ENCODE assay signal across 17 cellular contexts in genomic region chr12:79635676-79636075, GRCh38. TPM values are rescaled to one million over a fixed set of nuclear protein-coding genes. Genes with fewer than 3 reads are reported as not detected.
DNase-seq lines count a peak whose midpoint lies in the region; ATAC-seq and TF ChIP-seq lines count a peak whose summit lies in the region.
"Had no signal": no experiment of that assay in that cellular context is flagged by ENCODE, and none has a peak within 500 bp of the region (broad histone marks: within the 10 kb centered on the region; RNA-seq: fewer than 3 reads in every experiment).

No MANE protein-coding gene starts in this region.

- peaks cover 25% of the 10 kb centered on the region for H3K4me1 Mint-ChIP-seq in neural progenitor cell
- H3K4me1 Mint-ChIP-seq: activated CD4-positive, alpha-beta T cell treated with anti-CD3 and anti-CD28 coated beads, Interleukin-2, amount 10 ng/mL, durations not matched to agents 7 days and 5 days; natural killer cell had no signal

- H3K27me3 ChIP-seq in neural progenitor cell: no peaks in the 10 kb centered on the region

- H4K20me1 ChIP-seq in neural progenitor cell (ENCODE audit: low read depth): peaks cover 44% of the 10 kb centered on the region

- no peaks in the 10 kb centered on the region for H3K27me3 Mint-ChIP-seq in neural progenitor cell (ENCODE audit: insufficient read depth, low read depth)
- H3K27me3 Mint-ChIP-seq: activated CD4-positive, alpha-beta T cell treated with anti-CD3 and anti-CD28 coated beads, Interleukin-2, amount 10 ng/mL, durations not matched to agents 7 days and 5 days had no signal

- H3K9me3 ChIP-seq in neural progenitor cell (ENCODE audit: low read depth): no peaks in the 10 kb centered on the region

- intact Hi-C loops in left colon (cut with DNase I, micrococcal nuclease): no loop called here

- H3F3A ChIP-seq in neural progenitor cell (ENCODE audit: low read depth): no peaks in the 10 kb centered on the region

- no peak overlapping the region for H3K27ac Mint-ChIP-seq in neural progenitor cell
- H3K27ac Mint-ChIP-seq: activated CD4-positive, alpha-beta T cell treated with anti-CD3 and anti-CD28 coated beads, Interleukin-2, amount 10 ng/mL, durations not matched to agents 7 days and 5 days; brain; natural killer cell had no signal

- peaks cover 33% of the 10 kb centered on the region for H3K4me1 ChIP-seq in neural progenitor cell

- ATAC-seq in left colon: no peak
- no peak for ATAC-seq in HG02884 (IDR thresholded peaks at IDR 0.05; ENCODE audit: unreplicated experiment)
- ATAC-seq: natural killer cell had no signal

- H3K27ac ChIP-seq in epithelial cell of prostate: peak overlapping the region; percentile 87
- peak overlapping the region; percentile 11 for H3K27ac ChIP-seq in neural progenitor cell

- H3K79me2 ChIP-seq in neural progenitor cell (ENCODE audit: low read depth): peaks cover 95% of the 10 kb centered on the region

- H3K9ac ChIP-seq in neural progenitor cell: no peak overlapping the region

- H3K36me3 Mint-ChIP-seq in neural progenitor cell: peaks cover 2% of the 10 kb centered on the region
- H3K36me3 Mint-ChIP-seq: brain, natural killer cell had no signal

- H3K36me3 ChIP-seq in neural progenitor cell: no peaks in the 10 kb centered on the region

- DNase-seq in EH (ENCODE audit: low read depth): peak; percentile 40
- DNase-seq in NCI-H226: peak; percentile 45
- DNase-seq in epithelial cell of prostate (ENCODE audit: low read depth, low spot score): peak; percentile 50
- no peak for DNase-seq in neural progenitor cell (ENCODE audit: low spot score)
- DNase-seq in activated CD8-positive, alpha-beta memory T cell treated with anti-CD3 and anti-CD28 coated beads, Interleukin-2, amount 50 U/mL, for 4 hours: no peak
- no peak for DNase-seq in left colon
- no peak for DNase-seq in NCI-H748 treated with DMSO at 0.1 percent for 48 hours (lab: John Stamatoyannopoulos, UW)
- DNase-seq: activated CD4-positive, alpha-beta T cell treated with anti-CD3 and anti-CD28 coated beads, Interleukin-2, amount 10 ng/mL, durations not matched to agents 7 days and 5 days; activated naive CD4-positive, alpha-beta T cell treated with anti-CD3 and anti-CD28 coated beads, Interleukin-2, amount 50 U/mL, for 16 hours; activated T-cell treated with anti-CD3 and anti-CD28 coated beads for 4 hours; GDM1; natural killer cell; NCI-H2029 treated with DMSO at 0.1 percent for 48 hours; NCI-H526 treated with DMSO at 0.1 percent for 48 hours had no signal

- no peak for TF ChIP-seq CTCF in neural progenitor cell (IDR thresholded peaks at IDR 0.05)

- H3K4me3 Mint-ChIP-seq in neural progenitor cell: no peak overlapping the region
- H3K4me3 Mint-ChIP-seq: activated CD4-positive, alpha-beta T cell treated with anti-CD3 and anti-CD28 coated beads, Interleukin-2, amount 10 ng/mL, durations not matched to agents 7 days and 5 days; brain; natural killer cell had no signal

- no peak overlapping the region for H2AFZ ChIP-seq in neural progenitor cell (replicated peaks)

- H3K4me3 ChIP-seq in neural progenitor cell: no peak overlapping the region
- H3K4me3 ChIP-seq: lung had no signal

- no peaks in the 10 kb centered on the region for H3K9me3 Mint-ChIP-seq in neural progenitor cell
- H3K9me3 Mint-ChIP-seq: activated CD4-positive, alpha-beta T cell treated with anti-CD3 and anti-CD28 coated beads, Interleukin-2, amount 10 ng/mL, durations not matched to agents 7 days and 5 days; brain; natural killer cell had no signal

- peak overlapping the region; percentile 51 for H3K4me2 ChIP-seq in neural progenitor cell

RNA-seq across cellular contexts. Expression of gene PAWR, which starts 55.1 kb away (rescaled TPM):
- total RNA-seq in neural progenitor cell (ENCODE audit: low replicate concordance) (80.6 and 103 TPM in 2 replicates), left colon (100 to 1,000 TPM; 146 to 151 TPM)

Comparison
In these comparisons a context has a peak if more than half of its experiments do, and no peak if none do; other contexts are left out.
1. DNase-seq: peak in EH (single experiment), NCI-H226 (single experiment) and epithelial cell of prostate (single experiment); none in neural progenitor cell (single experiment), activated CD8-positive, alpha-beta memory T cell treated with anti-CD3 and anti-CD28 coated beads, Interleukin-2, amount 50 U/mL, for 4 hours (single experiment), left colon (0 of 2) and NCI-H748 treated with DMSO at 0.1 percent for 48 hours (single experiment).